Comparison of ENCODE assay signal across 8 cellular contexts in the genomic region with DNA sequence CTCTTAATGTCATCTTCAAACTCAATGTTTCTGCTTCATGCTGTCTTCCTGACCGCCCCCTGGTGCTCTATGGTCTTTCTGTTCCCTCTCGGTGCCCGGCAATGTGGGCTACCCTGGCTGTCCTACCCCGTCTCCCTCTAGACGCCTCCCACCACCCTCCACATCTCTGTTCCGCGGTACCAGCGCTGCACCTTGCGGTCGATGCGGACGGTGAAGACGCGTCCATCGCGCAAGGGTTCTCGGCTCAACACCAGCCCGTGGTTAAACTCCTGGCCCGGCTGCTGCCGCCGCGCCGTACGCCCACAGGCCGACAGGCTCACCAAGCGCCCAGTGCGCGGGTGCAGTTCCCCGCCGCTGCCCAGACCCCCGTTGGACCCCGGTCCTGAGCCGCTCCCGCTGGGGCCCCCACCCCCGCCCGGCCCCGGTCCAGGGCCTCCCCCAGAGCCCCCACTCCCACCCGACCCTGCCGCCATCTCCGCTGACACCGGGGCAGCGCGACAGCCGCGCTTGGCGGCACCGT. TPM values are rescaled to one million over a fixed set of nuclear protein-coding genes. Genes with fewer than 3 reads are reported as not detected.
DNase-seq lines count a peak whose midpoint lies in the region; ATAC-seq and TF ChIP-seq lines count a peak whose summit lies in the region.

A gene (minus strand): TSS at position 496 of the 520 bp plus-strand sequence. CDS start 23 bp downstream, at position 473.

- peak within 1 kb of the TSS; percentile 100 for H3K9ac ChIP-seq in mesendoderm (ENCODE audit: low read length)

- H3K18ac ChIP-seq in mesendoderm (ENCODE audit: low read length): no peak within 1 kb of the TSS

- DNase-seq in DMS53 treated with DMSO at 0.1 percent for 48 hours (lab: John Stamatoyannopoulos, UW; ENCODE audit: unreplicated experiment) (peak; percentile 63), NAMALWA (ENCODE audit: low spot score) (peak; percentile 46), coronary artery (ENCODE audit: low spot score) (no peak), mesendoderm (peak; percentile 28), tibial artery (peak in 1 of 2 donors; percentile 79), middle frontal gyrus (ENCODE audit: extremely low spot score, low spot score) (no peak)

- H4K5ac ChIP-seq in mesendoderm (ENCODE audit: low read length): no peak within 1 kb of the TSS

- no peak within 1 kb of the TSS for H2BK120ac ChIP-seq in mesendoderm (ENCODE audit: low read depth, low read length)

- H3K36me3 ChIP-seq in mesendoderm (ENCODE audit: control insufficient read depth, insufficient read depth, low read length): peaks cover 6% of the 10 kb centered on the region
- H3K36me3 ChIP-seq in tibial artery: peaks cover 2 to 39% (median 18%) of the 10 kb centered on the region in 3 donors

- peak; percentile 7 for ATAC-seq in GM21447 (IDR thresholded peaks at IDR 0.05; ENCODE audit: unreplicated experiment)
- ATAC-seq in HG02884 (IDR thresholded peaks at IDR 0.05; ENCODE audit: unreplicated experiment): no peak

- peak within 1 kb of the TSS; percentile 100 for H3K4me2 ChIP-seq in mesendoderm (ENCODE audit: low read length)

- H3K27ac ChIP-seq in coronary artery: peak within 1 kb of the TSS; percentile 90 to 97
- peak within 1 kb of the TSS; percentile 78 for H3K27ac ChIP-seq in mesendoderm (ENCODE audit: low read depth, low read length)
- peak within 1 kb of the TSS; percentile 92 for H3K27ac ChIP-seq in tibial artery

- H3K27me3 ChIP-seq in mesendoderm (ENCODE audit: insufficient read depth, low read length, poor library complexity) (no peaks in the 10 kb centered on the region), tibial artery (peaks cover 0 to 12% of the 10 kb centered on the region in 2 donors)

- peaks cover 11% of the 10 kb centered on the region for H3K79me1 ChIP-seq in mesendoderm (ENCODE audit: low read length)

- H3K4me1 ChIP-seq in mesendoderm (ENCODE audit: control insufficient read depth, low read depth, low read length): no peaks in the 10 kb centered on the region
- H3K4me1 ChIP-seq in tibial artery: peaks cover 0 to 23% (median 16%) of the 10 kb centered on the region in 4 donors

- H3K4me3 ChIP-seq in coronary artery: peak within 1 kb of the TSS; percentile 81
- H3K4me3 ChIP-seq in mesendoderm (ENCODE audit: low read length): peak within 1 kb of the TSS; percentile 99
- peak within 1 kb of the TSS; percentile 58 to 62 for H3K4me3 ChIP-seq in tibial artery

- no CpG with 5 or more reads among the region's 47 CpGs for WGBS in mesendoderm (ENCODE audit: extremely low coverage, insufficient coverage, low lambda C conversion rate)

- no peak within 1 kb of the TSS for H2BK15ac ChIP-seq in mesendoderm (replicated peaks; ENCODE audit: low read depth)

- H3K56ac ChIP-seq in mesendoderm (ENCODE audit: low read length): peak within 1 kb of the TSS; percentile 100

- H4K8ac ChIP-seq in mesendoderm (ENCODE audit: low read depth, low read length): no peak within 1 kb of the TSS

- peaks cover 13% of the 10 kb centered on the region for H3K79me2 ChIP-seq in mesendoderm (ENCODE audit: control insufficient read depth, insufficient read depth, low read length)

- TF ChIP-seq CTCF in coronary artery (IDR thresholded peaks at IDR 0.05): no peak
- no peak for TF ChIP-seq CTCF in tibial artery (IDR thresholded peaks at IDR 0.05)

- intact Hi-C loops in tibial artery (cut with DNase I; ENCODE audit: low total_unique reads): no loop called here

- peak within 1 kb of the TSS; percentile 71 for H3K4ac ChIP-seq in mesendoderm (ENCODE audit: low read depth, low read length)

- H3K9me3 ChIP-seq in tibial artery: no peaks in the 10 kb centered on the region

- H2AK5ac ChIP-seq in mesendoderm (ENCODE audit: low read length): peak within 1 kb of the TSS; percentile 74

- no peak within 1 kb of the TSS for H3K23ac ChIP-seq in mesendoderm (ENCODE audit: low read length)

- peak within 1 kb of the TSS; percentile 71 for H2BK5ac ChIP-seq in mesendoderm (ENCODE audit: low read length)

RNA-seq across cellular contexts. Expression of the gene that starts here (rescaled TPM):
- 13.0 TPM for polyA plus RNA-seq in mesendoderm (2013, experiment 1 of 2)
- 14.2 TPM for polyA plus RNA-seq in mesendoderm (2013, experiment 2 of 2)

Comparison
In these comparisons a context has a peak if more than half of its experiments do, and no peak if none do; other contexts are left out.
1. DNase-seq: peak in DMS53 treated with DMSO at 0.1 percent for 48 hours (single experiment), NAMALWA (single experiment) and mesendoderm (single experiment); none in coronary artery (single experiment) and middle frontal gyrus (single experiment).
2. Peak in every context shown above with its lines, with median percentiles within 50 percentile points of each other: H3K27ac ChIP-seq and H3K4me3 ChIP-seq.